In genomic region chr10:29140151-29140550, GRCh38 we compare ENCODE assay signal across 12 cellular contexts.
"Had no signal": no experiment of that assay in that cellular context is flagged by ENCODE, and none has a peak within 500 bp of the region (broad histone marks: within the 10 kb centered on the region; RNA-seq: fewer than 3 reads in every experiment).

No MANE protein-coding gene starts in this region.

- H3K4me3 ChIP-seq: coronary artery, lower lobe of right lung, thoracic aorta had no signal

- H3K36me3 Mint-ChIP-seq: activated naive CD4-positive, alpha-beta T cell treated with anti-CD3 and anti-CD28 coated beads, Interleukin-2, amount 10 ng/mL, durations not matched to agents 7 days and 5 days; natural killer cell treated with Interleukin-12 subunit alpha and Interleukin-12 subunit beta and Interleukin-15 and Interleukin-18, amount 100 ng/mL, for 72 hours had no signal

- H3K4me1 ChIP-seq: lower lobe of right lung had no signal

- H3K4me3 Mint-ChIP-seq: activated naive CD4-positive, alpha-beta T cell treated with anti-CD3 and anti-CD28 coated beads, Interleukin-2, amount 10 ng/mL, durations not matched to agents 7 days and 5 days; natural killer cell treated with Interleukin-12 subunit alpha and Interleukin-12 subunit beta and Interleukin-15 and Interleukin-18, amount 100 ng/mL, for 72 hours; stimulated activated naive CD8-positive, alpha-beta T cell treated with anti-CD3 and anti-CD28 coated beads, Interleukin-15, amount 100 ng/mL, for 72 hours had no signal

- ATAC-seq: activated CD4-positive, CD25-positive, alpha-beta regulatory T cell treated with anti-CD3 and anti-CD28 coated beads, Interleukin-2, amount 50 U/mL, for 24 hours; lower lobe of right lung; natural killer cell treated with Interleukin-12 subunit alpha and Interleukin-12 subunit beta and Interleukin-15 and Interleukin-18, amount 100 ng/mL, for 72 hours; stimulated activated naive CD8-positive, alpha-beta T cell treated with anti-CD3 and anti-CD28 coated beads, Interleukin-15, amount 100 ng/mL, for 72 hours had no signal

- DNase-seq: activated naive CD4-positive, alpha-beta T cell treated with anti-CD3 and anti-CD28 coated beads, Interleukin-2, amount 10 ng/mL, durations not matched to agents 7 days and 5 days; central memory CD4-positive, alpha-beta T cell; effector CD8-positive, alpha-beta T cell; lower lobe of right lung; stimulated activated CD4-positive, alpha-beta T cell treated with anti-CD3 and anti-CD28 coated beads, Interleukin-4, amount 100 ng/mL, for 1 hour; stimulated activated naive CD8-positive, alpha-beta T cell treated with anti-CD3 and anti-CD28 coated beads, Interleukin-15, amount 100 ng/mL, for 72 hours; T-helper 2 cell had no signal

- H3K9me3 ChIP-seq: lower lobe of right lung, thoracic aorta had no signal

- H3K27ac Mint-ChIP-seq: activated naive CD4-positive, alpha-beta T cell treated with anti-CD3 and anti-CD28 coated beads, Interleukin-2, amount 10 ng/mL, durations not matched to agents 7 days and 5 days; activated T-helper 2 cell treated with anti-CD3 and anti-CD28 coated beads, Interferon-gamma antibody, Interleukin-2, Interleukin-4, amounts not matched to agents 10 μg/mL and 5 μg/mL and 100 μg/mL, durations not matched to agents 14 hours and 24 hours and 36 hours; natural killer cell treated with Interleukin-12 subunit alpha and Interleukin-12 subunit beta and Interleukin-15 and Interleukin-18, amount 100 ng/mL, for 72 hours; stimulated activated naive CD8-positive, alpha-beta T cell treated with anti-CD3 and anti-CD28 coated beads, Interleukin-15, amount 100 ng/mL, for 72 hours had no signal

- H3K27ac ChIP-seq: lower lobe of right lung had no signal

- H3K9me3 Mint-ChIP-seq: activated naive CD4-positive, alpha-beta T cell treated with anti-CD3 and anti-CD28 coated beads, Interleukin-2, amount 10 ng/mL, durations not matched to agents 7 days and 5 days; activated T-helper 2 cell treated with anti-CD3 and anti-CD28 coated beads, Interferon-gamma antibody, Interleukin-2, Interleukin-4, amounts not matched to agents 10 μg/mL and 5 μg/mL and 100 μg/mL, durations not matched to agents 14 hours and 24 hours and 36 hours; natural killer cell treated with Interleukin-12 subunit alpha and Interleukin-12 subunit beta and Interleukin-15 and Interleukin-18, amount 100 ng/mL, for 72 hours; stimulated activated naive CD8-positive, alpha-beta T cell treated with anti-CD3 and anti-CD28 coated beads, Interleukin-15, amount 100 ng/mL, for 72 hours had no signal

- H3K36me3 ChIP-seq: lower lobe of right lung, thoracic aorta had no signal

- H3K4me1 Mint-ChIP-seq: activated naive CD4-positive, alpha-beta T cell treated with anti-CD3 and anti-CD28 coated beads, Interleukin-2, amount 10 ng/mL, durations not matched to agents 7 days and 5 days; stimulated activated naive CD8-positive, alpha-beta T cell treated with anti-CD3 and anti-CD28 coated beads, Interleukin-15, amount 100 ng/mL, for 72 hours had no signal
